ENCODE assay signal across 1 cellular context in the genomic region with DNA sequence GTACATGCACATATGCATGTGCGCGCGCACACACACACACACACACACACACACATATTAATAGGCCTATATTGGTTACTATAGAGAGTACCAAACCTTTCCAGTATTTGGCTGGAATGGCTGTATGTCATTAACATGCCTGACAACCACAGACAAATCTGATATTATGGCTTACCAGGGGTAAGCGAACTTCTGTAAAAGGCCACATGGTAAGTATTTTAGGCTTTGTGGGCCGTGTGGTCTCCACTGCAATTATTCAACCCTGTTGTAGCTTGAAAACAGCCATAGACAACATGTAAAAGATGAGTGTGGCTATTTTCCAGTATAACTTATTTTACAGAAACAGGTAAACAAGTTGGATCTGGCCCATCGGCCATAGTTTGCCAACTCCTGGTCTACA.
TF ChIP-seq lines count a peak whose summit lies in the region.

No MANE protein-coding gene starts in this region.

TF ChIP-seq in IMR-90, 13 proteins besides CTCF, POLR2A, EP300 and RAD21:
- no peak for TF ChIP-seq FOS (IDR thresholded peaks at IDR 0.05; ENCODE audit: low read depth, low read length)
- TF ChIP-seq RFX5 (IDR thresholded peaks at IDR 0.05; ENCODE audit: low read depth, low read length) = no peak
- TF ChIP-seq CHD1 (IDR thresholded peaks at IDR 0.05; ENCODE audit: low read depth, low read length) = no peak
- no peak for TF ChIP-seq BHLHE40 (IDR thresholded peaks at IDR 0.05; ENCODE audit: low read depth, low read length)
- no peak for TF ChIP-seq USF2 (IDR thresholded peaks at IDR 0.05; ENCODE audit: low read depth, low read length)
- TF ChIP-seq MXI1 (IDR thresholded peaks at IDR 0.05; ENCODE audit: borderline replicate concordance, low read depth, low read length) = no peak
- no peak for TF ChIP-seq MAFK (IDR thresholded peaks at IDR 0.05; ENCODE audit: low read depth, low read length)
- TF ChIP-seq NFE2L2 (IDR thresholded peaks at IDR 0.05; ENCODE audit: low read depth, low read length) = no peak
- TF ChIP-seq ELK1 (IDR thresholded peaks at IDR 0.05; ENCODE audit: borderline replicate concordance, low read depth, low read length) = no peak
- TF ChIP-seq RCOR1 (IDR thresholded peaks at IDR 0.05; ENCODE audit: insufficient replicate concordance, low read length) = no peak
- TF ChIP-seq SMC3 (IDR thresholded peaks at IDR 0.05; ENCODE audit: low read depth, low read length) = no peak
- TF ChIP-seq CEBPB (IDR thresholded peaks at IDR 0.05; ENCODE audit: low read depth, low read length) = no peak
- no peak for TF ChIP-seq MAZ (IDR thresholded peaks at IDR 0.05; ENCODE audit: borderline replicate concordance, low read depth, low read length)
